Comparison of ENCODE assay signal across 16 cellular contexts in genomic region chr10:28496017-28496416, GRCh38. TPM values are rescaled to one million over a fixed set of nuclear protein-coding genes. Genes with fewer than 3 reads are reported as not detected.
DNase-seq lines count a peak whose midpoint lies in the region; TF ChIP-seq lines count a peak whose summit lies in the region.
"Had no signal": no experiment of that assay in that cellular context is flagged by ENCODE, and none has a peak within 500 bp of the region (broad histone marks: within the 10 kb centered on the region; RNA-seq: fewer than 3 reads in every experiment).

No MANE protein-coding gene starts in this region.

- peak overlapping the region; percentile 31 for H3K4me2 ChIP-seq in PC-9

- H3K4me3 ChIP-seq in cardiac muscle cell (no peak overlapping the region), right atrium auricular region (no peak overlapping the region), PC-9 (no peak overlapping the region), left ventricle myocardium inferior (no peak overlapping the region), sigmoid colon (no peak overlapping the region)
- H3K4me3 ChIP-seq: GM23248 had no signal

- DNase-seq in cardiac muscle cell (ENCODE audit: low read depth in 1 of 2, low spot score in 1 of 2) (no peak), right atrium auricular region (ENCODE audit: low spot score) (no peak), PC-9 (no peak), left ventricle myocardium inferior (no peak), NCI-H226 (no peak), sigmoid colon (no peak), dedifferentiated amniotic fluid mesenchymal stem cell (ENCODE audit: extremely low spot score) (no peak)
- no peak for DNase-seq in effector CD4-positive, alpha-beta T cell
- DNase-seq: ACHN; CD4-positive, alpha-beta memory T cell; DMS153; DMS79 treated with DMSO at 0.1 percent for 48 hours; EL; GDM1; GM23248; H7 had no signal

- H3K9me2 ChIP-seq in PC-9 (ENCODE audit: insufficient read depth): no peaks in the 10 kb centered on the region

- H2AFZ ChIP-seq in PC-9: no peak overlapping the region
- H2AFZ ChIP-seq: GM23248 had no signal

- H3K27ac ChIP-seq in cardiac muscle cell (peak overlapping the region; percentile 52), right atrium auricular region (no peak overlapping the region), PC-9 (no peak overlapping the region), left ventricle myocardium inferior (replicated peaks) (peak overlapping the region; percentile 16), sigmoid colon (no peak overlapping the region)
- H3K27ac ChIP-seq: GM23248 had no signal

- TF ChIP-seq CTCF in cardiac muscle cell (IDR thresholded peaks at IDR 0.05; ENCODE audit: low read depth, low read length): no peak
- no peak for TF ChIP-seq CTCF in right atrium auricular region (IDR thresholded peaks at IDR 0.05)
- TF ChIP-seq CTCF in PC-9 (conservative IDR thresholded peaks at IDR 0.05): no peak
- TF ChIP-seq CTCF in left ventricle myocardium inferior (IDR thresholded peaks at IDR 0.05; ENCODE audit: borderline replicate concordance): no peak
- TF ChIP-seq CTCF in sigmoid colon (IDR thresholded peaks at IDR 0.05): no peak

- H3K79me2 ChIP-seq in PC-9 (ENCODE audit: low read depth): no peaks in the 10 kb centered on the region

- POLR2A ChIA-PET in PC-9 (lab: Charles Lee; ENCODE audit: unreplicated experiment): interaction anchor here (0.5 kb wide), 1 partner anchor 17 kb away, joined by 6 read pairs; no protein-coding TSS in a partner anchor

- peaks cover 13% of the 10 kb centered on the region for H3K4me1 ChIP-seq in cardiac muscle cell (ENCODE audit: low read depth)
- no peaks in the 10 kb centered on the region for H3K4me1 ChIP-seq in right atrium auricular region
- H3K4me1 ChIP-seq in PC-9 (replicated peaks; ENCODE audit: insufficient read depth): peaks cover 23% of the 10 kb centered on the region
- H3K4me1 ChIP-seq in left ventricle myocardium inferior: peaks cover 8% of the 10 kb centered on the region
- H3K4me1 ChIP-seq in sigmoid colon: no peaks in the 10 kb centered on the region

- TF ChIP-seq POLR2A in sigmoid colon (IDR thresholded peaks at IDR 0.05): no peak

- no peak for TF ChIP-seq EP300 in sigmoid colon (IDR thresholded peaks at IDR 0.05)

- H4K20me1 ChIP-seq in PC-9 (ENCODE audit: insufficient read depth): no peaks in the 10 kb centered on the region

- H3K27me3 ChIP-seq in cardiac muscle cell (no peaks in the 10 kb centered on the region), right atrium auricular region (no peaks in the 10 kb centered on the region), PC-9 (ENCODE audit: insufficient read depth, low read depth) (no peaks in the 10 kb centered on the region), left ventricle myocardium inferior (ENCODE audit: low read depth) (no peaks in the 10 kb centered on the region), sigmoid colon (no peaks in the 10 kb centered on the region)

- intact Hi-C loops in PC-9 (cut with micrococcal nuclease; ENCODE audit: unreplicated experiment) (no loop called here), left ventricle myocardium inferior (cut with micrococcal nuclease) (no loop called here), sigmoid colon (cut with DNase I) (no loop called here)

- WGBS in sigmoid colon, 2 donors: 78 to 83% methylated on average over 3 of the region's 3 CpGs

- peaks cover 14% of the 10 kb centered on the region for H3F3A ChIP-seq in PC-9 (ENCODE audit: insufficient read depth, low read depth)

- H3K36me3 ChIP-seq in cardiac muscle cell (no peaks in the 10 kb centered on the region), right atrium auricular region (no peaks in the 10 kb centered on the region), PC-9 (ENCODE audit: low read depth) (no peaks in the 10 kb centered on the region), left ventricle myocardium inferior (no peaks in the 10 kb centered on the region), sigmoid colon (no peaks in the 10 kb centered on the region)

- CTCF ChIA-PET in PC-9 (lab: Charles Lee): no interaction called here

- H3K9me3 ChIP-seq in cardiac muscle cell (ENCODE audit: low read depth): no peaks in the 10 kb centered on the region
- no peaks in the 10 kb centered on the region for H3K9me3 ChIP-seq in right atrium auricular region
- no peaks in the 10 kb centered on the region for H3K9me3 ChIP-seq in PC-9 (ENCODE audit: insufficient read depth, low read depth)
- no peaks in the 10 kb centered on the region for H3K9me3 ChIP-seq in left ventricle myocardium inferior (replicated peaks)
- no peaks in the 10 kb centered on the region for H3K9me3 ChIP-seq in sigmoid colon

- BruUV-seq in PC-9 (replicated peaks; lab: Mats Ljungman, UMichigan): no TSS peak

RNA-seq across cellular contexts. Expression of gene WAC, which starts 36.9 kb away (rescaled TPM):
- total RNA-seq in cardiac muscle cell (113 and 141 TPM in 2 replicates), right atrium auricular region (10 to 100 TPM; 75.4 to 94.1 TPM), PC-9 (2021) (67.1 and 93.9 TPM in 2 replicates), left ventricle myocardium inferior (103 TPM), sigmoid colon (100 to 1,000 TPM; 132 to 180 (median 142) TPM)
- polyA plus RNA-seq in cardiac muscle cell (72.2 and 109 TPM in 2 replicates), sigmoid colon (10 to 100 TPM; 39.1 to 48.6 (median 46.6) TPM)

Comparison
In these comparisons a context has a peak if more than half of its experiments do, and no peak if none do; other contexts are left out.
1. H3K27ac ChIP-seq: peak in cardiac muscle cell (single experiment) and left ventricle myocardium inferior (single experiment); none in right atrium auricular region (0 of 2), PC-9 (single experiment) and sigmoid colon (0 of 4).